Comparison of ENCODE assay signal across 28 cellular contexts in the genomic region with DNA sequence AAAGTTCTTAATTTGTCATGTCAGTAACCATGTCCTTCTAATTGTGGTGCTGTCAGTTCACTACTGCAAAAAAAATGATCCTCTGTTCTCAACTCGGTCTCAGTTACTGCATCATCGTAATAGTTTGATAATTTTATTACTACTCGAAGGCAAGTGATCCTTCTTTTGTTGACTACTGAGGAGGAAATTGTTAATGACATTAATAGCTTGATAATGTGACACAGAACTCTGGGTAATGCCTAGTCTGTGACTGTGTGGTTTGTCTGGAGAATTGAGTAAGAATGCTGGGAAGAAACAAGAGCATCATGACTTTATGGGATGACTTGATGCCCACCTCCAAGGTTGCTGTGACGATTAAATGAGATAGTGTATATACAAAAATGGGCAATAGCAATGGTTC.
"Had no signal": no experiment of that assay in that cellular context is flagged by ENCODE, and none has a peak within 500 bp of the region (broad histone marks: within the 10 kb centered on the region; RNA-seq: fewer than 3 reads in every experiment).

No MANE protein-coding gene starts in this region.

- H3K9me3 ChIP-seq: colonic mucosa, esophagus muscularis mucosa, esophagus squamous epithelium, gastrocnemius medialis, gastroesophageal sphincter, heart left ventricle, heart right ventricle had no signal

- DNase-seq: colonic mucosa; cortex of kidney; dermis blood vessel endothelial cell; dorsolateral prefrontal cortex; effector CD4-positive, alpha-beta T cell; effector CD8-positive, alpha-beta T cell; effector memory CD4-positive, alpha-beta T cell; effector memory CD8-positive, alpha-beta T cell; endodermal cell; erythroblast; esophagus squamous epithelium; foreskin fibroblast; foreskin keratinocyte; foreskin melanocyte; gastrocnemius medialis; glutamatergic neuron; head of caudate nucleus; heart left ventricle; heart right ventricle had no signal

- H3K4me3 ChIP-seq: colonic mucosa, coronary artery, dorsolateral prefrontal cortex, esophagus muscularis mucosa, esophagus squamous epithelium, gastrocnemius medialis, gastroesophageal sphincter, heart left ventricle, heart right ventricle had no signal

- H3K27me3 ChIP-seq: colonic mucosa, dorsolateral prefrontal cortex, esophagus squamous epithelium, foreskin keratinocyte, gastrocnemius medialis had no signal

- FAIRE-seq: colon, endometrium, endothelial cell of umbilical vein, frontal cortex had no signal

- H3K36me3 ChIP-seq: colonic mucosa, esophagus muscularis mucosa, esophagus squamous epithelium, gastrocnemius medialis, gastroesophageal sphincter, heart left ventricle, heart right ventricle had no signal

- ATAC-seq: effector memory CD8-positive, alpha-beta T cell; esophagus mucosa; foreskin keratinocyte; gastrocnemius medialis; gastroesophageal sphincter; heart left ventricle; heart right ventricle had no signal

- H3K27ac ChIP-seq: colonic mucosa, coronary artery, dorsolateral prefrontal cortex, epithelial cell of prostate, esophagus muscularis mucosa, esophagus squamous epithelium, foreskin keratinocyte, gastrocnemius medialis, gastroesophageal sphincter, heart left ventricle, heart right ventricle had no signal

- H3K4me1 ChIP-seq: colonic mucosa, esophagus muscularis mucosa, esophagus squamous epithelium, foreskin keratinocyte, gastrocnemius medialis, gastroesophageal sphincter, heart left ventricle, heart right ventricle had no signal
